Comparison of ENCODE assay signal across 16 cellular contexts in genomic region chr5:157478726-157479125, GRCh38. TPM values are rescaled to one million over a fixed set of nuclear protein-coding genes. Genes with fewer than 3 reads are reported as not detected.
DNase-seq lines count a peak whose midpoint lies in the region; ATAC-seq, FAIRE-seq and TF ChIP-seq lines count a peak whose summit lies in the region.
"Had no signal": no experiment of that assay in that cellular context is flagged by ENCODE, and none has a peak within 500 bp of the region (broad histone marks: within the 10 kb centered on the region; RNA-seq: fewer than 3 reads in every experiment).

No MANE protein-coding gene starts in this region.

- no peak overlapping the region for H3K18ac ChIP-seq in mesendoderm (ENCODE audit: low read length)

- H3K4me1 ChIP-seq in mesendoderm (ENCODE audit: control insufficient read depth, low read depth, low read length), result no peaks in the 10 kb centered on the region

- no peak overlapping the region for H3K4me3 ChIP-seq in mesendoderm (ENCODE audit: low read length)
- no peak overlapping the region for H3K4me3 ChIP-seq in WERI-Rb-1 (ENCODE audit: low read depth, low read length)

- no peak overlapping the region for H3K4ac ChIP-seq in mesendoderm (ENCODE audit: low read depth, low read length)

- no peak overlapping the region for H2AK5ac ChIP-seq in mesendoderm (ENCODE audit: low read length)

- no peaks in the 10 kb centered on the region for H3K9me3 Mint-ChIP-seq in natural killer cell treated with Interleukin-12 subunit alpha and Interleukin-12 subunit beta and Interleukin-15 and Interleukin-18, amount 100 ng/mL, for 72 hours
- H3K9me3 Mint-ChIP-seq in natural killer cell, result no peaks in the 10 kb centered on the region
- no peaks in the 10 kb centered on the region for H3K9me3 Mint-ChIP-seq in activated CD4-positive, alpha-beta memory T cell treated with anti-CD3 and anti-CD28 coated beads for 36 hours
- H3K9me3 Mint-ChIP-seq: central memory CD8-positive, alpha-beta T cell had no signal

- POLR2A ChIA-PET in activated CD4-positive, alpha-beta memory T cell treated with anti-CD3 and anti-CD28 coated beads for 36 hours (lab: Charles Lee), result no interaction called here

- no peak overlapping the region for H4K8ac ChIP-seq in mesendoderm (ENCODE audit: low read depth, low read length)

- H2BK120ac ChIP-seq in mesendoderm (ENCODE audit: low read depth, low read length), result no peak overlapping the region

- no peak for FAIRE-seq in D721Med (lab: Jason Lieb, UNC)

- no peak overlapping the region for H3K4me3 Mint-ChIP-seq in natural killer cell treated with Interleukin-12 subunit alpha and Interleukin-12 subunit beta and Interleukin-15 and Interleukin-18, amount 100 ng/mL, for 72 hours
- no peak overlapping the region for H3K4me3 Mint-ChIP-seq in natural killer cell
- H3K4me3 Mint-ChIP-seq in activated CD4-positive, alpha-beta memory T cell treated with anti-CD3 and anti-CD28 coated beads for 36 hours, result no peak overlapping the region
- H3K4me3 Mint-ChIP-seq: central memory CD8-positive, alpha-beta T cell had no signal

- no peak overlapping the region for H2BK5ac ChIP-seq in mesendoderm (ENCODE audit: low read length)

- ATAC-seq in natural killer cell treated with Interleukin-12 subunit alpha and Interleukin-12 subunit beta and Interleukin-15 and Interleukin-18, amount 100 ng/mL, for 72 hours, result no peak
- no peak for ATAC-seq in natural killer cell

- H3K79me2 ChIP-seq in mesendoderm (ENCODE audit: control insufficient read depth, insufficient read depth, low read length), result no peaks in the 10 kb centered on the region

- H3K27ac ChIP-seq in mesendoderm (ENCODE audit: low read depth, low read length), result peak overlapping the region; percentile 69
- no peak overlapping the region for H3K27ac ChIP-seq in WERI-Rb-1

- H3K27ac Mint-ChIP-seq in natural killer cell treated with Interleukin-12 subunit alpha and Interleukin-12 subunit beta and Interleukin-15 and Interleukin-18, amount 100 ng/mL, for 72 hours, result peak overlapping the region; percentile 46 to 59
- no peak overlapping the region for H3K27ac Mint-ChIP-seq in natural killer cell
- H3K27ac Mint-ChIP-seq in activated CD4-positive, alpha-beta memory T cell treated with anti-CD3 and anti-CD28 coated beads for 36 hours, result peak overlapping the region; percentile 3

- TF ChIP-seq CTCF in natural killer cell (IDR thresholded peaks at IDR 0.05) (no peak), D721Med (IDR thresholded peaks at IDR 0.05; ENCODE audit: insufficient read depth, missing control alignments) (no peak), WERI-Rb-1 (IDR thresholded peaks at IDR 0.05; ENCODE audit: low read depth, low read length) (no peak)

- CTCF ChIA-PET in activated CD4-positive, alpha-beta memory T cell treated with anti-CD3 and anti-CD28 coated beads for 36 hours (lab: Charles Lee), result interaction anchor here (0.6 to 2.9 kb wide), 4 partner anchors 8 to 265 kb away, joined by 3 to 16 read pairs (median 10); partner anchors contain the start of gene LSM11

- no peak overlapping the region for H3K9ac ChIP-seq in mesendoderm (ENCODE audit: low read length)

- peaks cover 14 to 21% of the 10 kb centered on the region in 2 donors for H3K4me1 Mint-ChIP-seq in natural killer cell treated with Interleukin-12 subunit alpha and Interleukin-12 subunit beta and Interleukin-15 and Interleukin-18, amount 100 ng/mL, for 72 hours (ENCODE audit: low read depth in 2 of 2)
- no peaks in the 10 kb centered on the region for H3K4me1 Mint-ChIP-seq in natural killer cell
- H3K4me1 Mint-ChIP-seq in activated CD4-positive, alpha-beta memory T cell treated with anti-CD3 and anti-CD28 coated beads for 36 hours (ENCODE audit: low read depth), result peaks cover 29% of the 10 kb centered on the region
- H3K4me1 Mint-ChIP-seq: central memory CD8-positive, alpha-beta T cell had no signal

- peaks cover 0 to 2% of the 10 kb centered on the region in 2 donors for H3K27me3 Mint-ChIP-seq in natural killer cell treated with Interleukin-12 subunit alpha and Interleukin-12 subunit beta and Interleukin-15 and Interleukin-18, amount 100 ng/mL, for 72 hours
- peaks cover 0 to 2% of the 10 kb centered on the region in 2 donors for H3K27me3 Mint-ChIP-seq in natural killer cell (ENCODE audit: low read depth in 2 of 2)
- H3K27me3 Mint-ChIP-seq in activated CD4-positive, alpha-beta memory T cell treated with anti-CD3 and anti-CD28 coated beads for 36 hours, result no peaks in the 10 kb centered on the region
- H3K27me3 Mint-ChIP-seq: central memory CD8-positive, alpha-beta T cell had no signal

- no peak overlapping the region for H3K4me2 ChIP-seq in mesendoderm (ENCODE audit: low read length)

- no peak overlapping the region for H3K56ac ChIP-seq in mesendoderm (ENCODE audit: low read length)

- peaks cover 34% of the 10 kb centered on the region for H3K36me3 Mint-ChIP-seq in natural killer cell treated with Interleukin-12 subunit alpha and Interleukin-12 subunit beta and Interleukin-15 and Interleukin-18, amount 100 ng/mL, for 72 hours
- no peaks in the 10 kb centered on the region for H3K36me3 Mint-ChIP-seq in natural killer cell
- peaks cover 56% of the 10 kb centered on the region for H3K36me3 Mint-ChIP-seq in activated CD4-positive, alpha-beta memory T cell treated with anti-CD3 and anti-CD28 coated beads for 36 hours

- no peak overlapping the region for H2BK15ac ChIP-seq in mesendoderm (replicated peaks; ENCODE audit: low read depth)

- H4K5ac ChIP-seq in mesendoderm (ENCODE audit: low read length), result no peak overlapping the region

- H3K27me3 ChIP-seq in mesendoderm (ENCODE audit: insufficient read depth, low read length, poor library complexity), result no peaks in the 10 kb centered on the region
- H3K27me3 ChIP-seq in WERI-Rb-1 (ENCODE audit: insufficient read depth, low read depth, severe bottlenecking), result no peaks in the 10 kb centered on the region

- DNase-seq in natural killer cell treated with Interleukin-12 subunit alpha and Interleukin-12 subunit beta and Interleukin-15 and Interleukin-18, amount 100 ng/mL, for 72 hours (ENCODE audit: low spot score), result peak; percentile 18
- no peak for DNase-seq in natural killer cell
- DNase-seq in activated CD4-positive, alpha-beta memory T cell treated with anti-CD3 and anti-CD28 coated beads for 36 hours, result no peak
- peak; percentile 76 for DNase-seq in mesendoderm
- DNase-seq in HCEC 1CT, result no peak
- no peak for DNase-seq in D721Med (ENCODE audit: insufficient read length, low spot score)
- DNase-seq in WERI-Rb-1, result no peak
- DNase-seq in dedifferentiated amniotic fluid mesenchymal stem cell (ENCODE audit: extremely low spot score), result no peak
- DNase-seq: activated CD8-positive, alpha-beta memory T cell treated with anti-CD3 and anti-CD28 coated beads for 24 hours; activated effector memory CD4-positive, alpha-beta T cell treated with anti-CD3 and anti-CD28 coated beads, Interleukin-2, amount 50 U/mL, for 16 hours; amygdala; Caco-2; KBM-7; NCI-H1930; NK-92 treated with Interleukin-12 subunit alpha and Interleukin-12 subunit beta, amount 100 ng/mL, for 24 hours had no signal

- no CpG with 5 or more reads among the region's 2 CpGs for WGBS in mesendoderm (ENCODE audit: extremely low coverage, insufficient coverage, low lambda C conversion rate)

- H3K36me3 ChIP-seq in mesendoderm (ENCODE audit: control insufficient read depth, insufficient read depth, low read length) (peaks cover 17% of the 10 kb centered on the region), WERI-Rb-1 (no peaks in the 10 kb centered on the region; the same call in none of the 2 replicates)

- no peaks in the 10 kb centered on the region for H3K9me3 ChIP-seq in WERI-Rb-1 (ENCODE audit: severe bottlenecking)
- H3K9me3 ChIP-seq: Caco-2 had no signal

- H3K79me1 ChIP-seq in mesendoderm (ENCODE audit: low read length), result peaks cover 4% of the 10 kb centered on the region

- H3K23ac ChIP-seq in mesendoderm (ENCODE audit: low read length), result no peak overlapping the region

- intact Hi-C loops in natural killer cell (cut with micrococcal nuclease), result no loop called here
- intact Hi-C loops in activated CD4-positive, alpha-beta memory T cell treated with anti-CD3 and anti-CD28 coated beads for 36 hours (cut with micrococcal nuclease), result loop anchor here (5.0 kb wide), 2 partner anchors 136 to 264 kb away; partner anchors contain the start of gene LSM11

RNA-seq across cellular contexts. Expression of gene NIPAL4, which starts 18.7 kb away (rescaled TPM):
- total RNA-seq in natural killer cell treated with Interleukin-12 subunit alpha and Interleukin-12 subunit beta and Interleukin-15 and Interleukin-18, amount 100 ng/mL, for 72 hours, result 1 to 10 TPM in 1 of 2 donors, under 1 TPM in 1; 0.43 to 1.2 TPM
- total RNA-seq in natural killer cell, result 1 to 10 TPM in 1 of 3 donors, under 1 TPM in 1, not detected in 1; 0.39 to 1.3 TPM
- total RNA-seq in activated CD4-positive, alpha-beta memory T cell treated with anti-CD3 and anti-CD28 coated beads for 36 hours, result 1 to 10 TPM; 2.5 to 2.9 TPM
- polyA plus RNA-seq in mesendoderm (2013, experiment 1 of 2), result 0.77 TPM
- polyA plus RNA-seq in mesendoderm (2013, experiment 2 of 2), result 0.84 TPM

Comparison
In these comparisons a context has a peak if more than half of its experiments do, and no peak if none do; other contexts are left out.
1. DNase-seq: peak in natural killer cell treated with Interleukin-12 subunit alpha and Interleukin-12 subunit beta and Interleukin-15 and Interleukin-18, amount 100 ng/mL, for 72 hours (single experiment) and mesendoderm (single experiment); none in natural killer cell (single experiment), activated CD4-positive, alpha-beta memory T cell treated with anti-CD3 and anti-CD28 coated beads for 36 hours (single experiment), HCEC 1CT (single experiment), D721Med (single experiment), WERI-Rb-1 (single experiment) and dedifferentiated amniotic fluid mesenchymal stem cell (single experiment).
2. H3K27ac Mint-ChIP-seq: peak in natural killer cell treated with Interleukin-12 subunit alpha and Interleukin-12 subunit beta and Interleukin-15 and Interleukin-18, amount 100 ng/mL, for 72 hours (2 of 2) and activated CD4-positive, alpha-beta memory T cell treated with anti-CD3 and anti-CD28 coated beads for 36 hours (single experiment); none in natural killer cell (0 of 2).